In genomic region chr1:226940806-226941067, GRCh38 we compare ENCODE assay signal across 9 cellular contexts. TPM values are rescaled to one million over a fixed set of nuclear protein-coding genes. Genes with fewer than 3 reads are reported as not detected.
A peak's percentile ranks its signal among the peaks of the same experiment; 100 is the strongest.
DNase-seq lines count a peak whose midpoint lies in the region; ATAC-seq and TF ChIP-seq lines count a peak whose summit lies in the region.
"Had no signal": no experiment of that assay in that cellular context is flagged by ENCODE, and none has a peak within 500 bp of the region (broad histone marks: within the 10 kb centered on the region; RNA-seq: fewer than 3 reads in every experiment).

No MANE protein-coding gene starts in this region.

- peak overlapping the region; percentile 76 to 90 (median 86) for H3K4me3 ChIP-seq in mammary epithelial cell (replicated peaks in 1 of 3; ENCODE audit: insufficient read depth in 1 of 3, low read depth in 2 of 3, low read length in 3 of 3)
- H3K4me3 ChIP-seq in mucosa of rectum (ENCODE audit: low read length in 2 of 2), result peak overlapping the region; percentile 89 to 97

- CTCF ChIA-PET in mammary epithelial cell (lab: Charles Lee; ENCODE audit: low non-redundant PET), result no interaction called here

- peak overlapping the region; percentile 89 for H3K4me3 Mint-ChIP-seq in stimulated activated naive CD8-positive, alpha-beta T cell treated with anti-CD3 and anti-CD28 coated beads, Interleukin-15, Interleukin-2, amounts not matched to agents 100 ng/mL and 50 ng/mL, for 24 hours

- H3K79me2 ChIP-seq in mammary epithelial cell (ENCODE audit: insufficient read depth, low read length), result peaks cover 7% of the 10 kb centered on the region

- intact Hi-C loops in mammary epithelial cell (cut with micrococcal nuclease), result no loop called here
- intact Hi-C loops in posterior cingulate gyrus (cut with DNase I), result loop anchor here (5.0 kb wide), 1 partner anchor 47 kb away; no protein-coding TSS in a partner anchor

- H3K9ac ChIP-seq in mammary epithelial cell (ENCODE audit: insufficient read depth, low read length) (peak overlapping the region; percentile 6), mucosa of rectum (ENCODE audit: low read depth in 1 of 2, low read length in 2 of 2) (peak overlapping the region; percentile 76 to 78)

- H3K36me3 ChIP-seq in mammary epithelial cell (ENCODE audit: insufficient read depth, low read length) (no peaks in the 10 kb centered on the region), mucosa of rectum (ENCODE audit: control insufficient read depth in 2 of 2, insufficient read depth in 2 of 2, low read length in 2 of 2) (no peaks in the 10 kb centered on the region)

- H4K20me1 ChIP-seq in mammary epithelial cell (ENCODE audit: insufficient read depth, low read length), result no peaks in the 10 kb centered on the region

- H3K9me3 Mint-ChIP-seq in stimulated activated naive CD8-positive, alpha-beta T cell treated with anti-CD3 and anti-CD28 coated beads, Interleukin-15, Interleukin-2, amounts not matched to agents 100 ng/mL and 50 ng/mL, for 24 hours, result peaks cover under 1% of the 10 kb centered on the region

- BruUV-seq in mammary epithelial cell (replicated peaks; lab: Mats Ljungman, UMichigan), result no TSS peak

- H3K4me1 Mint-ChIP-seq in stimulated activated naive CD8-positive, alpha-beta T cell treated with anti-CD3 and anti-CD28 coated beads, Interleukin-15, Interleukin-2, amounts not matched to agents 100 ng/mL and 50 ng/mL, for 24 hours (ENCODE audit: low read depth), result peaks cover 66% of the 10 kb centered on the region

- in situ Hi-C loops in mammary epithelial cell (cut with MboI; ENCODE audit: low sequenced_read_pairs in 2 of 2), result no loop called here

- no peak for ATAC-seq in stimulated activated naive CD8-positive, alpha-beta T cell treated with anti-CD3 and anti-CD28 coated beads, Interleukin-15, Interleukin-2, amounts not matched to agents 100 U/mL and 50 U/mL, for 24 hours
- no peak for ATAC-seq in HG02798 (IDR thresholded peaks at IDR 0.05; ENCODE audit: poor library complexity, unreplicated experiment)

- H2AFZ ChIP-seq in mammary epithelial cell (ENCODE audit: low read depth, low read length), result peak overlapping the region; percentile 97

- DNase-seq in stimulated activated naive CD8-positive, alpha-beta T cell treated with anti-CD3 and anti-CD28 coated beads, Interleukin-15, Interleukin-2, amounts not matched to agents 100 U/mL and 50 U/mL, for 24 hours, result no peak
- DNase-seq in mammary epithelial cell (no peak), CD1c-positive myeloid dendritic cell (ENCODE audit: extremely low spot score) (no peak), posterior cingulate gyrus (no peak), NCI-H2196 (lab: John Stamatoyannopoulos, UW; ENCODE audit: unreplicated experiment) (no peak)
- DNase-seq: NCI-H1694 treated with DMSO at 0.1 percent for 48 hours had no signal

- H3K9me3 ChIP-seq in mammary epithelial cell (replicated peaks; ENCODE audit: insufficient read depth, low read length) (no peaks in the 10 kb centered on the region), mucosa of rectum (ENCODE audit: control insufficient read depth in 2 of 2, low read length in 2 of 2) (no peaks in the 10 kb centered on the region)

- 46% methylated on average over 5 of the region's 6 CpGs for WGBS in mammary epithelial cell (ENCODE audit: low coverage, missing lambda C conversion rate)

- dilution Hi-C loops in mammary epithelial cell (cut with HindIII; ENCODE audit: low sequenced_read_pairs), result no loop called here

- H3K27me3 ChIP-seq in mammary epithelial cell (ENCODE audit: insufficient read depth, low read length) (no peaks in the 10 kb centered on the region), mucosa of rectum (ENCODE audit: control insufficient read depth in 2 of 2, insufficient read depth in 2 of 2, low read length in 2 of 2) (no peaks in the 10 kb centered on the region)

- no peaks in the 10 kb centered on the region for H3K36me3 Mint-ChIP-seq in stimulated activated naive CD8-positive, alpha-beta T cell treated with anti-CD3 and anti-CD28 coated beads, Interleukin-15, Interleukin-2, amounts not matched to agents 100 ng/mL and 50 ng/mL, for 24 hours (ENCODE audit: low read depth)

- TF ChIP-seq CTCF in mammary epithelial cell (conservative IDR thresholded peaks at IDR 0.05 in 1 of 2, IDR thresholded peaks at IDR 0.05 in 1 of 2; ENCODE audit: extremely low read depth in 1 of 2, insufficient read depth in 1 of 2, low read depth in 1 of 2, low read length in 2 of 2), result no peak

- H3K27ac Mint-ChIP-seq in stimulated activated naive CD8-positive, alpha-beta T cell treated with anti-CD3 and anti-CD28 coated beads, Interleukin-15, Interleukin-2, amounts not matched to agents 100 ng/mL and 50 ng/mL, for 24 hours, result peak overlapping the region; percentile 76

- H3K4me1 ChIP-seq in mammary epithelial cell (ENCODE audit: insufficient read depth, low read length), result peaks cover 25% of the 10 kb centered on the region
- peaks cover 47 to 52% of the 10 kb centered on the region in 2 donors for H3K4me1 ChIP-seq in mucosa of rectum (ENCODE audit: control insufficient read depth in 2 of 2, insufficient read depth in 2 of 2, low read length in 2 of 2)

- H3K27ac ChIP-seq in mammary epithelial cell (ENCODE audit: insufficient read depth, low read depth, low read length) (peak overlapping the region; percentile 14), mucosa of rectum (ENCODE audit: low read depth in 2 of 2, low read length in 2 of 2) (peak overlapping the region in 1 of 2 donors; percentile 81)

- peak overlapping the region; percentile 100 for H3K4me2 ChIP-seq in mammary epithelial cell (ENCODE audit: insufficient read depth, low read depth, low read length)

- no peaks in the 10 kb centered on the region for H3K27me3 Mint-ChIP-seq in stimulated activated naive CD8-positive, alpha-beta T cell treated with anti-CD3 and anti-CD28 coated beads, Interleukin-15, Interleukin-2, amounts not matched to agents 100 ng/mL and 50 ng/mL, for 24 hours

RNA-seq across cellular contexts. Expression of gene COQ8A, which starts 0.6 kb away (rescaled TPM):
- total RNA-seq in mammary epithelial cell, result 1 to 10 TPM; 5.5 to 7.1 TPM
- polyA plus RNA-seq in mammary epithelial cell, result 8.7 TPM
- polyA minus RNA-seq in mammary epithelial cell, result 11.7 TPM
